19 cellular contexts compared by ENCODE assay signal in the genomic region with DNA sequence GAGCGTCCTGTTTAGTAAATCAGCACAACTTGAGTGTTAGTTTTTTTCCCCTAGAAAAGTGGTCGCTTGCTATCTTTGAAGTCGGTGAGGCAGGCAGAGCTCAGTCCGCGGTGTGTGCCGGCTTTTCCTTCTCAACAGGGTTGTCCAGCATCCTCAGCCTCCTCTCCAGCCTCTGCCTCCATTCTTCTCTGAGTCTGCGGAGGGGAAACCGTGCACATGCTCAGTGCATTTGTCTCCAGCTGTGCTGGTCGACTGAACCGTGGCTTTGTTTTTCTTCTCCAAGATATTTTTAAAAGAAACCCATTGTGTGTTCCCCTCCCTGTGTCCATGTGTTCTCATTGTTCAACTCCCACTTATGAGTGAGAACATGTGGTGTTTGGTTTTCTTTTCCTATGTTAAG. TPM values are rescaled to one million over a fixed set of nuclear protein-coding genes. Genes with fewer than 3 reads are reported as not detected.
A peak's percentile ranks its signal among the peaks of the same experiment; 100 is the strongest.
DNase-seq lines count a peak whose midpoint lies in the region; ATAC-seq, FAIRE-seq and TF ChIP-seq lines count a peak whose summit lies in the region.
"Had no signal": no experiment of that assay in that cellular context is flagged by ENCODE, and none has a peak within 500 bp of the region (broad histone marks: within the 10 kb centered on the region; RNA-seq: fewer than 3 reads in every experiment).

No MANE protein-coding gene starts in this region.

- no peaks in the 10 kb centered on the region for H3K4me1 Mint-ChIP-seq in activated T-cell treated with anti-CD3 and anti-CD28 coated beads, Interleukin-2, amount 50 U/mL, for 72 hours (ENCODE audit: low read depth)
- H3K4me1 Mint-ChIP-seq: CD4-positive, CD25-positive, alpha-beta regulatory T cell had no signal

- H3K36me3 Mint-ChIP-seq in activated T-cell treated with anti-CD3 and anti-CD28 coated beads, Interleukin-2, amount 50 U/mL, for 72 hours (ENCODE audit: insufficient read depth in 2 of 2): no peaks in the 10 kb centered on the region
- H3K36me3 Mint-ChIP-seq: CD4-positive, CD25-positive, alpha-beta regulatory T cell had no signal

- H3K4me3 ChIP-seq in body of pancreas: no peak overlapping the region
- H3K4me3 ChIP-seq: K562 had no signal

- H3K27ac Mint-ChIP-seq in activated T-cell treated with anti-CD3 and anti-CD28 coated beads, Interleukin-2, amount 50 U/mL, for 72 hours: no peak overlapping the region
- H3K27ac Mint-ChIP-seq: CD4-positive, CD25-positive, alpha-beta regulatory T cell had no signal

- 68 to 77% methylated on average over 10 of the region's 10 CpGs for WGBS in body of pancreas, 2 donors

- DNase-seq in C1 segment of cervical spinal cord (lab: John Stamatoyannopoulos, UW) (peak in 9 of 14 donors; percentile 30 to 65 (median 43)), frontal cortex (ENCODE audit: low spot score in 2 of 2) (peak; percentile 18 to 31), middle frontal gyrus (ENCODE audit: extremely low spot score, low spot score) (peak; percentile 39), substantia nigra (lab: John Stamatoyannopoulos, UW) (peak in 39 of 49 donors; percentile 15 to 79 (median 48)), body of pancreas (no peak), CD1c-positive myeloid dendritic cell (ENCODE audit: extremely low spot score) (no peak), GM19238 (ENCODE audit: insufficient read length, low spot score) (no peak)
- no peak for DNase-seq in activated T-cell treated with anti-CD3 and anti-CD28 coated beads, Interleukin-2, amount 50 U/mL, for 72 hours
- DNase-seq: CD4-positive, CD25-positive, alpha-beta regulatory T cell; EL; NCI-H1417 treated with DMSO at 0.1 percent for 48 hours; NCI-H2029; NCI-H2171; NCI-H446; NCI-H774; RPMI8226; SIG-M5 had no signal

- no peak for TF ChIP-seq CTCF in body of pancreas (IDR thresholded peaks at IDR 0.05)

- no peaks in the 10 kb centered on the region for H3K36me3 ChIP-seq in body of pancreas (replicated peaks in 1 of 2; ENCODE audit: insufficient read depth in 1 of 2, low read depth in 2 of 2)

- no peak for ATAC-seq in body of pancreas
- no peak for ATAC-seq in activated T-cell treated with anti-CD3 and anti-CD28 coated beads, Interleukin-2, amount 50 U/mL, for 72 hours (replicated peaks in 1 of 2)
- ATAC-seq: K562 had no signal

- H3K27me3 ChIP-seq in body of pancreas: no peaks in the 10 kb centered on the region

- no peak overlapping the region for H3K4me3 Mint-ChIP-seq in activated T-cell treated with anti-CD3 and anti-CD28 coated beads, Interleukin-2, amount 50 U/mL, for 72 hours
- H3K4me3 Mint-ChIP-seq: CD4-positive, CD25-positive, alpha-beta regulatory T cell had no signal

- H3K9me3 Mint-ChIP-seq in activated T-cell treated with anti-CD3 and anti-CD28 coated beads, Interleukin-2, amount 50 U/mL, for 72 hours: no peaks in the 10 kb centered on the region

- no peaks in the 10 kb centered on the region for H3K4me1 ChIP-seq in body of pancreas

- TF ChIP-seq POLR2A in body of pancreas (IDR thresholded peaks at IDR 0.05): no peak

- H3K27ac ChIP-seq in substantia nigra (ENCODE audit: low read depth, low read length, poor library complexity, severe bottlenecking): peak overlapping the region; percentile 76
- no peak overlapping the region for H3K27ac ChIP-seq in body of pancreas

- peak; percentile 21 for FAIRE-seq in frontal cortex (lab: Jason Lieb, UNC)
- FAIRE-seq: A204.1, K562 had no signal

- peaks cover 18% of the 10 kb centered on the region for H3K27me3 Mint-ChIP-seq in activated T-cell treated with anti-CD3 and anti-CD28 coated beads, Interleukin-2, amount 50 U/mL, for 72 hours (ENCODE audit: low read depth)

- intact Hi-C loops in body of pancreas (cut with DNase I): no loop called here

- no peaks in the 10 kb centered on the region for H3K9me3 ChIP-seq in body of pancreas

RNA-seq across cellular contexts. Expression of a gene that starts 25.3 kb away (rescaled TPM):
- total RNA-seq in frontal cortex (not detected), body of pancreas (not detected)
- total RNA-seq in activated T-cell treated with anti-CD3 and anti-CD28 coated beads, Interleukin-2, amount 50 U/mL, for 72 hours: not detected
- total RNA-seq: CD4-positive, CD25-positive, alpha-beta regulatory T cell; K562 had no signal

Comparison
In these comparisons a context has a peak if more than half of its experiments do, and no peak if none do; other contexts are left out.
1. DNase-seq: peak in C1 segment of cervical spinal cord (9 of 14), frontal cortex (2 of 2), middle frontal gyrus (single experiment) and substantia nigra (39 of 49); none in body of pancreas (0 of 4), CD1c-positive myeloid dendritic cell (single experiment), GM19238 (single experiment) and activated T-cell treated with anti-CD3 and anti-CD28 coated beads, Interleukin-2, amount 50 U/mL, for 72 hours (0 of 2).